In the genomic region with DNA sequence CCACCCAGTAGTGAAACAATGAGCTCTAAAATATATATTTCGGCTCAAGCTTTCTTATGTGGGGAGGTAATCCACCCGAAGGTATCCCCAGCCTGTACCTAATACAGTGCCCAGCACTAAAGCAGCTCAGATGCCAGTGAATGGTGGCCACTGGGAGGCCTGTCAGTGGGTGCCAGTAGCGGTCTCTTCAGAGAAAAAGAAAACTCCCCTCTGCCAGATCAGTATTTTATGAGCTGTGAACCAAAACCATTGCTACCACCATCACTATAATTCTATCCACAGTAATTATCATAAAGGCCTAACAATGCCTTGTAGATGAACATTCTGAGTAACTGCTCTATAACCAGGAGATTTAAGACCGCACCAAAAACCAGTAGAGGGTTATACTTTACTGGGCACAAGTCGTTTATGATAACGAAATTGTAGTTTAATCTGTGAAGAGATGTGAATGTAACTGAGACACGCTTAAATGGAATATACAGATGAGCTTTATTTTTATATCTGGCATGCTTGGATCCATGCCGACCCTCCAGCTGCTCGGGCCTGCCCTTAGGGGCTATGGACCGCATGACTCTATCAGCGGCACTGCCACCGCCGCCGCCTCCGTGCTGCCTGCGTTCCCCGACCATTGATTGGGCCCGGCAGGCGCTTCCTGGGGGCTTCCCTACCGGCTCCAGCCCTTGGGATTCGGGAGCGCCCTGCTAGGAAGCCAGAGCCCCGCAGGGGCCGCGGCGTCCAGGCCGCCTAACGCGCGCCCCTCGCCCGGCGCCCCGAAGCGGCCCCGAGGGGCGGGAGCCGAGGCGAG, we compare ENCODE assay signal across 8 cellular contexts. TPM values are rescaled to one million over a fixed set of nuclear protein-coding genes. Genes with fewer than 3 reads are reported as not detected.
A peak's percentile ranks its signal among the peaks of the same experiment; 100 is the strongest.
DNase-seq lines count a peak whose midpoint lies in the region; ATAC-seq and TF ChIP-seq lines count a peak whose summit lies in the region.

No MANE protein-coding gene starts in this region.

- TF ChIP-seq EP300 in ovary (IDR thresholded peaks at IDR 0.05): peak; percentile 3

- BruUV-seq in Panc1 (replicated peaks; lab: Mats Ljungman, UMichigan): TSS peak; percentile 91

- H3K27ac ChIP-seq in Panc1 (ENCODE audit: low read length) (peak overlapping the region; percentile 71), ovary (peak overlapping the region; percentile 99 to 100)

- in situ Hi-C loops in Panc1 (cut with HindIII; ENCODE audit: low pct_unique_long_range_greater_than_20kb, low sequenced_read_pairs): no loop called here

- H3K9me3 ChIP-seq in Panc1 (ENCODE audit: control insufficient read depth, insufficient read depth, low read depth, low read length) (no peaks in the 10 kb centered on the region), adipocyte (ENCODE audit: control insufficient read depth, low read length) (no peaks in the 10 kb centered on the region), ovary (no peaks in the 10 kb centered on the region)

- TF ChIP-seq CTCF in Panc1 (IDR thresholded peaks at IDR 0.05) (peak; percentile 18; the same call in 1 of the 2 replicates), ovary (IDR thresholded peaks at IDR 0.05) (no peak)

- intact Hi-C loops in Panc1 (cut with micrococcal nuclease; ENCODE audit: unreplicated experiment): no loop called here
- intact Hi-C loops in Right ventricle myocardium superior (cut with DNase I): loop anchor here (10.0 kb wide), 1 partner anchor 54 kb away; no protein-coding TSS in a partner anchor
- intact Hi-C loops in ovary (cut with DNase I): loop anchor here in 2 of 4 donors (2.0 to 5.0 kb wide), 2 partner anchors 327 to 368 kb away; a partner anchor contains a TSS

- 5 to 12% (median 9%) methylated on average over 17 to 39 of the region's 39 CpGs for WGBS in ovary, 3 donors

- peak; percentile 14 for TF ChIP-seq POLR2A in ovary (IDR thresholded peaks at IDR 0.05)

- H3K9ac ChIP-seq in adipocyte (ENCODE audit: low read length): peak overlapping the region; percentile 96

- H3K36me3 ChIP-seq in Panc1 (ENCODE audit: control insufficient read depth, insufficient read depth, low read length) (no peaks in the 10 kb centered on the region), adipocyte (ENCODE audit: control insufficient read depth, insufficient read depth, low read length, severe bottlenecking) (no peaks in the 10 kb centered on the region), ovary (no peaks in the 10 kb centered on the region)

- ATAC-seq in GM19452 (IDR thresholded peaks at IDR 0.05; ENCODE audit: unreplicated experiment): peak; percentile 28
- ATAC-seq in HG03457 (IDR thresholded peaks at IDR 0.05; ENCODE audit: unreplicated experiment): peak; percentile 13
- ATAC-seq in Panc1: peak; percentile 71
- ATAC-seq in Right ventricle myocardium superior (ENCODE audit: poor library complexity): peak; percentile 64

- peak; percentile 49 for DNase-seq in COR-L47 (lab: John Stamatoyannopoulos, UW)
- DNase-seq in Panc1 (ENCODE audit: low read depth, low spot score): no peak
- peak; percentile 81 for DNase-seq in adipocyte (ENCODE audit: low read depth)
- peak; percentile 84 for DNase-seq in Right ventricle myocardium superior
- peak; percentile 68 to 81 (median 73) for DNase-seq in ovary
- no peak for DNase-seq in MV-4-11 (lab: John Stamatoyannopoulos, UW)

- H3K27me3 ChIP-seq in Panc1 (ENCODE audit: control insufficient read depth, insufficient read depth, low read length): no peaks in the 10 kb centered on the region
- H3K27me3 ChIP-seq in adipocyte (replicated peaks; ENCODE audit: control insufficient read depth, insufficient read depth, low read length): no peaks in the 10 kb centered on the region
- no peaks in the 10 kb centered on the region for H3K27me3 ChIP-seq in ovary

- H3K4me3 ChIP-seq in Panc1 (ENCODE audit: low read depth in 2 of 2, low read length in 2 of 2): peak overlapping the region; percentile 56 to 79
- peak overlapping the region; percentile 93 for H3K4me3 ChIP-seq in adipocyte (ENCODE audit: low read length)
- H3K4me3 ChIP-seq in ovary: peak overlapping the region; percentile 68

- H3K4me1 ChIP-seq in Panc1 (ENCODE audit: control insufficient read depth, insufficient read depth, low read length): peaks cover 12% of the 10 kb centered on the region
- H3K4me1 ChIP-seq in adipocyte (ENCODE audit: control insufficient read depth, insufficient read depth, low read length): peaks cover 28% of the 10 kb centered on the region
- peaks cover 4% of the 10 kb centered on the region for H3K4me1 ChIP-seq in ovary (ENCODE audit: insufficient read depth)

- POLR2A ChIA-PET in Panc1 (lab: Charles Lee): interaction anchor here (0.6 kb wide), 1 partner anchor 45 kb away, joined by 6 read pairs; no protein-coding TSS in a partner anchor

- CTCF ChIA-PET in Panc1 (lab: Charles Lee): no interaction called here

RNA-seq across cellular contexts. Expression of a gene that starts 0.6 kb away (rescaled TPM):
- total RNA-seq in Panc1 (2021; ENCODE audit: unreplicated experiment) (29.0 TPM), Right ventricle myocardium superior (18.9 TPM), ovary (10 to 100 TPM; 18.6 to 42.4 (median 36.6) TPM)
- polyA plus RNA-seq in Panc1 (2012; ENCODE audit: insufficient read length): 21.6 TPM
- 10 to 100 TPM; 18.8 to 45.0 TPM for polyA plus RNA-seq in ovary

Comparison
In these comparisons a context has a peak if more than half of its experiments do, and no peak if none do; other contexts are left out.
1. DNase-seq: peak in COR-L47 (single experiment), adipocyte (single experiment), Right ventricle myocardium superior (single experiment) and ovary (5 of 5); none in Panc1 (single experiment) and MV-4-11 (single experiment).
2. ATAC-seq: peak in every context shown above with its lines; median percentile 71 in Panc1; 64 in Right ventricle myocardium superior; 28 in GM19452; 13 in HG03457.
3. Peak in every context shown above with its lines, with median percentiles within 50 percentile points of each other: H3K4me3 ChIP-seq.